ENCODE assay signal across 21 cellular contexts in the genomic region with DNA sequence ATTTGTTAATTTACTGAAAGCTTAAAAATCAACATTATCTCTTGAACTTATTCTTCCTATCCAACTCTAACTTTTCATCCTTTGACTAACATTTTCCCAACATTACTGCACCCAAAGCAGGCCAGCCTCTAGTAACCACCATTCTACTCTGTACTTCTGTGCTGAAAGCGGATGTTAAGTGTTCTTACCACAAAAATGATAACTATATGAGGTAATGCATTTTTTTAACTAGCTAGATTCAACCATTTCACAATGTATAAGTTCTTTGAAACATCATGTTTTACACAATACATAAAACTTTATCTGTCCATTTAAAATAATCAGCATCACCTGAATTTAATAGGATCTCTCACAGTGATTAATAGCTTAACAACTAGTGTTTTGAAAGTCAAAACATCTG.
DNase-seq lines count a peak whose midpoint lies in the region; ATAC-seq and TF ChIP-seq lines count a peak whose summit lies in the region.
"Had no signal": no experiment of that assay in that cellular context is flagged by ENCODE, and none has a peak within 500 bp of the region (broad histone marks: within the 10 kb centered on the region; RNA-seq: fewer than 3 reads in every experiment).

No MANE protein-coding gene starts in this region.

- no peak overlapping the region for H3K9ac ChIP-seq in neuronal stem cell (ENCODE audit: low read depth, low read length, poor library complexity)

- H3K4me2 ChIP-seq in neuronal stem cell (ENCODE audit: insufficient read depth, low read length, poor library complexity, severe bottlenecking) (no peak overlapping the region), OCI-LY7 (ENCODE audit: low read length) (no peak overlapping the region)

- no peak overlapping the region for H3K14ac ChIP-seq in neuronal stem cell (ENCODE audit: low read length)

- H2BK12ac ChIP-seq in neuronal stem cell (ENCODE audit: low read length) = no peak overlapping the region

- BruUV-seq in OCI-LY7 (replicated peaks; lab: Mats Ljungman, UMichigan) = no TSS peak

- H2BK5ac ChIP-seq in neuronal stem cell (ENCODE audit: low read length) = no peak overlapping the region

- no peaks in the 10 kb centered on the region for H4K20me1 ChIP-seq in OCI-LY7 (ENCODE audit: insufficient read depth, low read length)

- H3K23ac ChIP-seq in neuronal stem cell (ENCODE audit: low read depth, low read length, poor library complexity) = no peak overlapping the region

- ATAC-seq in GM18868 (IDR thresholded peaks at IDR 0.05; ENCODE audit: unreplicated experiment) (peak; percentile 66), GM21717 (IDR thresholded peaks at IDR 0.05; ENCODE audit: unreplicated experiment) (no peak)
- ATAC-seq: Panc1 had no signal

- no peaks in the 10 kb centered on the region for H3K36me3 ChIP-seq in neuronal stem cell (replicated peaks in 1 of 2; ENCODE audit: control insufficient read depth in 2 of 2, insufficient read depth in 2 of 2, low read length in 2 of 2)
- no peaks in the 10 kb centered on the region for H3K36me3 ChIP-seq in OCI-LY7 (ENCODE audit: insufficient read depth, low read length)

- H3K27ac ChIP-seq in neuronal stem cell (replicated peaks; ENCODE audit: low read length) (no peak overlapping the region), OCI-LY7 (ENCODE audit: low read depth, low read length, poor library complexity, severe bottlenecking) (no peak overlapping the region)
- H3K27ac ChIP-seq: HL-60 had no signal

- H3K79me1 ChIP-seq in neuronal stem cell (ENCODE audit: low read depth, low read length) = no peaks in the 10 kb centered on the region

- no peak overlapping the region for H3K4ac ChIP-seq in neuronal stem cell (ENCODE audit: low read length)

- no peak overlapping the region for H3K4me3 ChIP-seq in neuronal stem cell (ENCODE audit: low read length in 2 of 2)
- H3K4me3 ChIP-seq in OCI-LY7 (ENCODE audit: low read depth, low read length, poor library complexity, severe bottlenecking) = no peak overlapping the region

- no CpG with 5 or more reads among the region's 1 CpG for WGBS in neuronal stem cell (ENCODE audit: extremely low coverage in 2 of 2, insufficient read length in 2 of 2, insufficient replicate concordance in 1 of 2), 2 donors

- H3K79me2 ChIP-seq in OCI-LY7 (ENCODE audit: insufficient read depth, low read depth, low read length) = no peaks in the 10 kb centered on the region

- no peak overlapping the region for H3K18ac ChIP-seq in neuronal stem cell (ENCODE audit: low read length)

- H4K91ac ChIP-seq in neuronal stem cell (ENCODE audit: low read depth, low read length, poor library complexity) = no peak overlapping the region

- no peaks in the 10 kb centered on the region for H3K27me3 ChIP-seq in neuronal stem cell (ENCODE audit: control insufficient read depth in 3 of 3, insufficient read depth in 3 of 3, low read depth in 1 of 3, low read length in 3 of 3)

- H2BK15ac ChIP-seq in neuronal stem cell (ENCODE audit: low read length) = no peak overlapping the region

- H2AK5ac ChIP-seq in neuronal stem cell (ENCODE audit: low read depth, low read length) = no peak overlapping the region

- POLR2A ChIA-PET in OCI-LY7 (lab: Charles Lee) = interaction anchor here (0.6 kb wide), 1 partner anchor 345 kb away, joined by 3 read pairs; no protein-coding TSS in a partner anchor

- CTCF ChIA-PET in OCI-LY7 (lab: Charles Lee; ENCODE audit: unreplicated experiment) = no interaction called here

- no peaks in the 10 kb centered on the region for H3K9me2 ChIP-seq in OCI-LY7 (ENCODE audit: insufficient read depth, low read length)

- H4K8ac ChIP-seq in neuronal stem cell (ENCODE audit: low read depth, low read length) = no peak overlapping the region

- H2BK120ac ChIP-seq in neuronal stem cell (ENCODE audit: low read depth, low read length) = no peak overlapping the region

- intact Hi-C loops in OCI-LY7 (cut with micrococcal nuclease; ENCODE audit: unreplicated experiment) = no loop called here

- TF ChIP-seq CTCF in OCI-LY7 (conservative IDR thresholded peaks at IDR 0.05; ENCODE audit: low read length) = no peak

- H2AFZ ChIP-seq in neuronal stem cell (ENCODE audit: low read length) = no peak overlapping the region
- H2AFZ ChIP-seq in OCI-LY7 (ENCODE audit: low read length) = no peak overlapping the region

- H3K4me1 ChIP-seq in neuronal stem cell (ENCODE audit: control insufficient read depth in 2 of 2, insufficient read depth in 1 of 2, low read depth in 1 of 2, low read length in 2 of 2) (no peaks in the 10 kb centered on the region), OCI-LY7 (ENCODE audit: insufficient read depth, low read length, poor library complexity, severe bottlenecking) (no peaks in the 10 kb centered on the region)

- DNase-seq in A172 (ENCODE audit: low spot score) (peak; percentile 40), amniotic epithelial cell (ENCODE audit: low read depth) (peak; percentile 91), fibroblast of the conjunctiva (ENCODE audit: low read depth) (peak; percentile 34), neuronal stem cell (ENCODE audit: low spot score) (no peak), RPMI8226 (no peak), OCI-LY7 (ENCODE audit: low spot score) (no peak)
- DNase-seq: activated CD4-positive, alpha-beta T cell treated with anti-CD3 and anti-CD28 coated beads, Interleukin-2, amount 10 ng/mL, durations not matched to agents 24 days and 14 days; activated naive CD4-positive, alpha-beta T cell treated with anti-CD3 and anti-CD28 coated beads for 36 hours; activated T-cell treated with anti-CD3 and anti-CD28 coated beads for 4 hours; CD8-positive, alpha-beta memory T cell; DND-41; erythroblast; hippocampal formation; KG1; NCI-H1092; NCI-H69; retina had no signal

- H3K9me3 ChIP-seq in neuronal stem cell (replicated peaks in 1 of 2; ENCODE audit: control insufficient read depth in 2 of 2, insufficient read depth in 1 of 2, low read depth in 1 of 2, low read length in 2 of 2) (no peaks in the 10 kb centered on the region), OCI-LY7 (ENCODE audit: low read length) (no peaks in the 10 kb centered on the region)

Comparison
In these comparisons a context has a peak if more than half of its experiments do, and no peak if none do; other contexts are left out.
1. DNase-seq: peak in A172 (single experiment), amniotic epithelial cell (single experiment) and fibroblast of the conjunctiva (single experiment); none in neuronal stem cell (single experiment), RPMI8226 (single experiment) and OCI-LY7 (single experiment).